ENCODE assay signal across 2 cellular contexts in the genomic region with DNA sequence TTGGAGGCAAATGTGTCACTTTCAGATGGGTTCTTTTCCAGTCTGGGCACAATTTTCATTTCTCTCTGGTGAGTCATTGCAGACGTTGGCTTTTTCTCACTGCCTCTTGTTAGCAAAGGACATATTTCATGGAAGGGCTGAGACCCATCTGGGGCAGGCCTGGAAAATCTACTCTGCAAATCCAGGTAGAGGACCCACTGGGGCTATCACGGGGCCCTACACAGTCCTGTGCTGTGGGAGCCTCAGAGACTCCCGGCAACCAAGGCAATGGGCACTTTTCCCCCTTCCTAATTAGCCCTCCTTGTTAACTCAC.
TF ChIP-seq lines count a peak whose summit lies in the region.

No MANE protein-coding gene starts in this region.

TF ChIP-seq in A549, 52 proteins besides CTCF, POLR2A, EP300 and RAD21:
- no peak for TF ChIP-seq FOSB (CRISPR knock-in tag; IDR thresholded peaks at IDR 0.05)
- TF ChIP-seq FOSL2 (IDR thresholded peaks at IDR 0.05): no peak
- TF ChIP-seq FOSL2 (CRISPR knock-in tag; IDR thresholded peaks at IDR 0.05): peak; percentile 36; the same call in 1 of the 2 replicates

TF ChIP-seq in IMR-90, 13 proteins besides CTCF, POLR2A, EP300 and RAD21:
- peak; percentile 43; the same call in 1 of the 2 replicates for TF ChIP-seq FOS (IDR thresholded peaks at IDR 0.05; ENCODE audit: low read depth, low read length)
- TF ChIP-seq CHD1 (IDR thresholded peaks at IDR 0.05; ENCODE audit: low read depth, low read length): no peak
